19 cellular contexts compared by ENCODE assay signal in the genomic region with DNA sequence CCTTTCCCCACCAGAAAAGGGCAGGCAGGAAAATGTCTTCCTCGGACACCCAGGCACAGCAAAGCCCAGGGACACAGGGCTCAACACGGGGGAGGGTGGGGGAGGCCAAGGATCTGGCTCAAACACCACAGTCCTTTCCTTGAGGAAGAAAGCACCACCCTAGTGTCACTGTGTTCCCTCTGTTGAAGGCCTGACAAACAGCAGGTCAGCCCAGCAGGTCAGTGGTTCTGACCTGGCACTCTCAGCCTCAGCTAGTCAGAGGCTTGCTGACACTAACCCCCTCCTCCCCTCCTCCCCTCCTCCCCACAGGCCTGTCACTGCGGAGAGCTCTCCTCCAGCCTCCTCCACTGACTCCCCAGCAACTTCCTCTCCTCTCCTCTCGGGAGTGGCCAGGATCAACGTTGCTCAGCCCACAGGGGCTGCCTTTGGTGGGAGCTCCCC.
DNase-seq lines count a peak whose midpoint lies in the region; TF ChIP-seq lines count a peak whose summit lies in the region.
"Had no signal": no experiment of that assay in that cellular context is flagged by ENCODE, and none has a peak within 500 bp of the region (broad histone marks: within the 10 kb centered on the region; RNA-seq: fewer than 3 reads in every experiment).

No MANE protein-coding gene starts in this region.

- TF ChIP-seq CTCF in GM13977 (IDR thresholded peaks at IDR 0.05; ENCODE audit: extremely low read depth, insufficient read depth, missing control alignments), result no peak

- in situ Hi-C loops in GM13977 (cut with MboI; ENCODE audit: low pct_unique_long_range_greater_than_20kb, low sequenced_read_pairs, unreplicated experiment), result no loop called here

- H3K27me3 ChIP-seq in NT2/D1 (ENCODE audit: insufficient read depth, insufficient read length), result no peaks in the 10 kb centered on the region
- H3K27me3 ChIP-seq: ovary had no signal

- peak overlapping the region; percentile 28 for H3K9ac ChIP-seq in NT2/D1 (ENCODE audit: insufficient read length, low read depth)

- H3K36me3 ChIP-seq in NT2/D1 (ENCODE audit: insufficient read depth, insufficient read length, low read length), result no peaks in the 10 kb centered on the region
- H3K36me3 ChIP-seq: heart left ventricle, ovary, thoracic aorta had no signal

- H3K4me1 ChIP-seq in NT2/D1 (ENCODE audit: insufficient read depth, insufficient read length), result peaks cover 26% of the 10 kb centered on the region

- DNase-seq in GM13977 (ENCODE audit: low spot score) (peak; percentile 5), NT2/D1 (ENCODE audit: low read depth, low spot score) (no peak), iPS-NIHi7 (ENCODE audit: extremely low spot score) (peak; percentile 54), retina (peak; percentile 7), DMS79 treated with DMSO at 0.1 percent for 48 hours (lab: John Stamatoyannopoulos, UW) (no peak), NCI-H2196 (lab: John Stamatoyannopoulos, UW; ENCODE audit: unreplicated experiment) (no peak)
- DNase-seq in activated CD4-positive, alpha-beta T cell treated with anti-CD3 and anti-CD28 coated beads for 48 hours, result no peak
- DNase-seq: central memory CD4-positive, alpha-beta T cell; effector CD4-positive, alpha-beta T cell; GDM1; KG1; mucosa of descending colon; NCI-H1092 treated with DMSO at 0.1 percent for 48 hours; NCI-H748 treated with DMSO at 0.1 percent for 48 hours; ovary; small intestine; stimulated activated CD4-positive, alpha-beta T cell treated with anti-CD3 and anti-CD28 coated beads, Interleukin-4, amount 100 ng/mL, for 4 hours had no signal

- H3K9me3 ChIP-seq in NT2/D1 (ENCODE audit: insufficient read depth, low read length), result no peaks in the 10 kb centered on the region
- H3K9me3 ChIP-seq: heart left ventricle, mucosa of descending colon, ovary, thoracic aorta had no signal

- H3K4me3 ChIP-seq in NT2/D1 (ENCODE audit: insufficient read length, low read depth), result no peak overlapping the region
- H3K4me3 ChIP-seq: heart left ventricle, mucosa of descending colon, ovary, thoracic aorta had no signal

Comparison
In these comparisons a context has a peak if more than half of its experiments do, and no peak if none do; other contexts are left out.
1. DNase-seq: peak in GM13977 (single experiment), iPS-NIHi7 (single experiment) and retina (single experiment); none in NT2/D1 (single experiment), DMS79 treated with DMSO at 0.1 percent for 48 hours (single experiment), NCI-H2196 (single experiment) and activated CD4-positive, alpha-beta T cell treated with anti-CD3 and anti-CD28 coated beads for 48 hours (single experiment).